8 cellular contexts compared by ENCODE assay signal in genomic region chr10:43689955-43690771, GRCh38. TPM values are rescaled to one million over a fixed set of nuclear protein-coding genes. Genes with fewer than 3 reads are reported as not detected.
DNase-seq lines count a peak whose midpoint lies in the region; ATAC-seq and TF ChIP-seq lines count a peak whose summit lies in the region.

No MANE protein-coding gene starts in this region.

- ATAC-seq in HG02840 (IDR thresholded peaks at IDR 0.05; ENCODE audit: low FRiP score, unreplicated experiment) = peak; percentile 94

- no peaks in the 10 kb centered on the region for H3K36me3 ChIP-seq in colonic mucosa

- no peaks in the 10 kb centered on the region for H3K36me3 Mint-ChIP-seq in activated CD4-positive, alpha-beta T cell treated with anti-CD3 and anti-CD28 coated beads, Interleukin-2, amount 10 ng/mL, durations not matched to agents 24 days and 14 days (ENCODE audit: low read depth)

- no peaks in the 10 kb centered on the region for H3K27me3 ChIP-seq in colonic mucosa

- DNase-seq in NCI-H2081 (lab: John Stamatoyannopoulos, UW) (peak; percentile 5 to 21), NCI-H2081 treated with DMSO at 0.1 percent for 48 hours (lab: John Stamatoyannopoulos, UW) (no peak), NCI-H146 (lab: John Stamatoyannopoulos, UW) (peak; percentile 70), colonic mucosa (peak; percentile 87), left kidney (ENCODE audit: low read depth, low spot score) (peak; percentile 94)
- peak; percentile 96 for DNase-seq in activated CD4-positive, alpha-beta T cell treated with anti-CD3 and anti-CD28 coated beads, Interleukin-2, amount 10 ng/mL, durations not matched to agents 24 days and 14 days
- DNase-seq in stimulated activated CD4-positive, alpha-beta T cell treated with anti-CD3 and anti-CD28 coated beads, Interleukin-1b, Interleukin-23, amount 100 ng/mL, for 24 hours (ENCODE audit: low read depth in 4 of 4, low spot score in 1 of 4) = peak; percentile 73 to 80 (median 76)

- intact Hi-C loops in activated CD4-positive, alpha-beta T cell treated with anti-CD3 and anti-CD28 coated beads, Interleukin-2, amount 10 ng/mL, durations not matched to agents 24 days and 14 days (cut with micrococcal nuclease) = loop anchor here (1.0 to 10.0 kb wide), 4 partner anchors 125 to 697 kb away; partner anchors contain the start of gene CXCL12
- intact Hi-C loops in colonic mucosa (cut with DNase I) = loop anchor here (5.0 to 10.0 kb wide), 3 partner anchors 335 to 697 kb away; partner anchors contain the start of gene CXCL12

- peak overlapping the region; percentile 52 for H3K27ac Mint-ChIP-seq in activated CD4-positive, alpha-beta T cell treated with anti-CD3 and anti-CD28 coated beads, Interleukin-2, amount 10 ng/mL, durations not matched to agents 24 days and 14 days

- peaks cover 33% of the 10 kb centered on the region for H3K27me3 Mint-ChIP-seq in activated CD4-positive, alpha-beta T cell treated with anti-CD3 and anti-CD28 coated beads, Interleukin-2, amount 10 ng/mL, durations not matched to agents 24 days and 14 days

- peak overlapping the region; percentile 35 for H3K4me3 ChIP-seq in colonic mucosa

- no peaks in the 10 kb centered on the region for H3K9me3 ChIP-seq in colonic mucosa

- peak overlapping the region; percentile 52 to 76 for H3K9ac ChIP-seq in colonic mucosa (ENCODE audit: low read depth in 2 of 2, low read length in 2 of 2)

- H3K4me1 ChIP-seq in colonic mucosa = no peaks in the 10 kb centered on the region

- TF ChIP-seq CTCF in colonic mucosa (IDR thresholded peaks at IDR 0.05) = peak; percentile 86

- H3K27ac ChIP-seq in colonic mucosa = peak overlapping the region; percentile 5

- H3K4me1 Mint-ChIP-seq in activated CD4-positive, alpha-beta T cell treated with anti-CD3 and anti-CD28 coated beads, Interleukin-2, amount 10 ng/mL, durations not matched to agents 24 days and 14 days = peaks cover 9% of the 10 kb centered on the region

- no peaks in the 10 kb centered on the region for H3K9me3 Mint-ChIP-seq in activated CD4-positive, alpha-beta T cell treated with anti-CD3 and anti-CD28 coated beads, Interleukin-2, amount 10 ng/mL, durations not matched to agents 24 days and 14 days

- H3K4me3 Mint-ChIP-seq in activated CD4-positive, alpha-beta T cell treated with anti-CD3 and anti-CD28 coated beads, Interleukin-2, amount 10 ng/mL, durations not matched to agents 24 days and 14 days = peak overlapping the region; percentile 87

RNA-seq across cellular contexts. Expression of gene ZNF32, which starts 41.5 kb away (rescaled TPM):
- 14.9 and 15.2 TPM in 2 replicates for total RNA-seq in activated CD4-positive, alpha-beta T cell treated with anti-CD3 and anti-CD28 coated beads, Interleukin-2, amount 10 ng/mL, durations not matched to agents 24 days and 14 days
- total RNA-seq in colonic mucosa = 10 to 100 TPM; 15.7 to 17.7 TPM
